ENCODE assay signal across 9 cellular contexts in genomic region chr20:23419657-23419994, GRCh38. TPM values are rescaled to one million over a fixed set of nuclear protein-coding genes. Genes with fewer than 3 reads are reported as not detected.
DNase-seq lines count a peak whose midpoint lies in the region; ATAC-seq and TF ChIP-seq lines count a peak whose summit lies in the region.
"Had no signal": no experiment of that assay in that cellular context is flagged by ENCODE, and none has a peak within 500 bp of the region (broad histone marks: within the 10 kb centered on the region; RNA-seq: fewer than 3 reads in every experiment).

No MANE protein-coding gene starts in this region.

- H3K36me3 Mint-ChIP-seq in naive thymus-derived CD8-positive, alpha-beta T cell, result peaks cover 0 to 2% (median 0%) of the 10 kb centered on the region in 3 donors

- no peaks in the 10 kb centered on the region; the same call in 1 of the 2 replicates for H3K9me3 ChIP-seq in AG04450 (ENCODE audit: control insufficient read depth, insufficient read depth, low read length)

- H4K20me1 ChIP-seq in KMS-11 (ENCODE audit: insufficient read depth), result no peaks in the 10 kb centered on the region

- H3K4me1 Mint-ChIP-seq in naive thymus-derived CD8-positive, alpha-beta T cell, result peaks cover 12 to 66% (median 37%) of the 10 kb centered on the region in 4 donors

- H3K79me2 ChIP-seq in KMS-11 (ENCODE audit: insufficient read depth, low read depth), result peaks cover 33% of the 10 kb centered on the region; the same call in 1 of the 2 replicates

- H3K27me3 ChIP-seq in AG04450 (ENCODE audit: control insufficient read depth, insufficient read depth, low read length) (no peaks in the 10 kb centered on the region), KMS-11 (ENCODE audit: insufficient read depth, low read depth) (no peaks in the 10 kb centered on the region)

- H3K27ac ChIP-seq in AG04450 (ENCODE audit: low read depth, low read length) (peak overlapping the region; percentile 80), KMS-11 (peak overlapping the region; percentile 71; the same call in 1 of the 2 replicates), cingulate gyrus (ENCODE audit: low read depth, low read length) (peak overlapping the region; percentile 86)

- H3K27ac Mint-ChIP-seq in naive thymus-derived CD8-positive, alpha-beta T cell, result peak overlapping the region in 9 of 10 donors; percentile 44 to 91 (median 87)

- peaks cover 22% of the 10 kb centered on the region for H3K4me1 ChIP-seq in KMS-11 (ENCODE audit: low read depth, poor library complexity, severe bottlenecking)

- peak overlapping the region; percentile 78 for H3K4me2 ChIP-seq in KMS-11

- H3K4me3 Mint-ChIP-seq in naive thymus-derived CD8-positive, alpha-beta T cell, result peak overlapping the region; percentile 83 to 93 (median 89)

- POLR2A ChIA-PET in AG04450 (lab: Yijun Ruan, JAX), result interaction anchor here (1.3 kb wide), 1 partner anchor 62 kb away, joined by 3 read pairs; no protein-coding TSS in a partner anchor
- POLR2A ChIA-PET in naive thymus-derived CD8-positive, alpha-beta T cell (lab: Charles Lee), result interaction anchor here (2.2 to 3.2 kb wide), 3 partner anchors 58 to 69 kb away, joined by 11 to 48 read pairs (median 14); partner anchors contain the start of genes GZF1 and NXT1

- DNase-seq in AG04450 (ENCODE audit: low read depth, low spot score) (no peak), DMS79 treated with DMSO at 0.1 percent for 48 hours (lab: John Stamatoyannopoulos, UW) (no peak), NCI-H2107 treated with DMSO at 0.1 percent for 48 hours (lab: John Stamatoyannopoulos, UW; ENCODE audit: unreplicated experiment) (no peak)
- DNase-seq in naive thymus-derived CD8-positive, alpha-beta T cell, result no peak

- ATAC-seq in naive thymus-derived CD8-positive, alpha-beta T cell, result no peak
- ATAC-seq in GM18907 (IDR thresholded peaks at IDR 0.05; ENCODE audit: unreplicated experiment) (no peak), GM18861 (IDR thresholded peaks at IDR 0.05; ENCODE audit: unreplicated experiment) (no peak)

- H3K9me3 Mint-ChIP-seq in naive thymus-derived CD8-positive, alpha-beta T cell, result no peaks in the 10 kb centered on the region

- H3K4me3 ChIP-seq in AG04450 (ENCODE audit: low read depth, low read length) (peak overlapping the region; percentile 92), KMS-11 (IDR thresholded peaks at IDR 0.05; ENCODE audit: insufficient read depth, low read depth, low read length) (no peak overlapping the region)

- TF ChIP-seq CTCF in AG04450 (IDR thresholded peaks at IDR 0.05; ENCODE audit: low read depth, low read length) (no peak), KMS-11 (conservative IDR thresholded peaks at IDR 0.05; ENCODE audit: low read depth, low read length) (no peak)

- CTCF ChIA-PET in AG04450 (lab: Charles Lee), result interaction anchor here (0.9 to 1.5 kb wide), 6 partner anchors 10 to 70 kb away, joined by 3 to 8 read pairs (median 4); no protein-coding TSS in a partner anchor

- peaks cover 0 to 4% (median 3%) of the 10 kb centered on the region in 5 donors for H3K27me3 Mint-ChIP-seq in naive thymus-derived CD8-positive, alpha-beta T cell

- no peak overlapping the region for H2AFZ ChIP-seq in KMS-11 (ENCODE audit: low read depth)

- H3K9ac ChIP-seq in KMS-11, result peak overlapping the region; percentile 67; the same call in 1 of the 2 replicates

- H3K36me3 ChIP-seq in KMS-11 (ENCODE audit: insufficient read depth), result no peaks in the 10 kb centered on the region

RNA-seq across cellular contexts. Expression of gene NAPB, which starts 1.7 kb away (rescaled TPM):
- polyA plus RNA-seq in AG04450 (2011; rRNA removed), result 4.8 and 6.4 TPM in 2 replicates
- polyA minus RNA-seq in AG04450 (2011; rRNA and poly(A)+ RNA removed), result 7.6 and 8.9 TPM in 2 replicates
- 10 to 100 TPM; 14.6 to 15.9 TPM for total RNA-seq in naive thymus-derived CD8-positive, alpha-beta T cell
- polyA plus RNA-seq in naive thymus-derived CD8-positive, alpha-beta T cell, result 1 to 10 TPM; 3.4 to 7.2 (median 5.8) TPM

RNA-seq across cellular contexts. Expression of gene CSTL1, which starts 19.9 kb away (rescaled TPM):
- not detected in 2 replicates for polyA plus RNA-seq in AG04450 (2011; rRNA removed)
- polyA minus RNA-seq in AG04450 (2011; rRNA and poly(A)+ RNA removed), result not detected in 2 replicates
- not detected for total RNA-seq in naive thymus-derived CD8-positive, alpha-beta T cell
- not detected for polyA plus RNA-seq in naive thymus-derived CD8-positive, alpha-beta T cell
- total RNA-seq: HT1080 had no signal

RNA-seq across cellular contexts. Expression of gene CST11, which starts 33.0 kb away (rescaled TPM):
- polyA plus RNA-seq in AG04450 (2011; rRNA removed), result not detected in 2 replicates
- not detected in 2 replicates for polyA minus RNA-seq in AG04450 (2011; rRNA and poly(A)+ RNA removed)
- total RNA-seq in naive thymus-derived CD8-positive, alpha-beta T cell, result not detected
- polyA plus RNA-seq in naive thymus-derived CD8-positive, alpha-beta T cell, result not detected
- total RNA-seq: HT1080 had no signal

RNA-seq across cellular contexts. Expression of gene GZF1, which starts 57.6 kb away (rescaled TPM):
- polyA plus RNA-seq in AG04450 (2011; rRNA removed), result 14.3 and 17.2 TPM in 2 replicates
- polyA minus RNA-seq in AG04450 (2011; rRNA and poly(A)+ RNA removed), result 39.1 and 55.4 TPM in 2 replicates
- 10 to 100 TPM; 11.1 to 13.7 TPM for total RNA-seq in naive thymus-derived CD8-positive, alpha-beta T cell
- 1 to 10 TPM; 1.9 to 3.7 (median 2.2) TPM for polyA plus RNA-seq in naive thymus-derived CD8-positive, alpha-beta T cell
